Comparison of ENCODE assay signal across 8 cellular contexts in the genomic region with DNA sequence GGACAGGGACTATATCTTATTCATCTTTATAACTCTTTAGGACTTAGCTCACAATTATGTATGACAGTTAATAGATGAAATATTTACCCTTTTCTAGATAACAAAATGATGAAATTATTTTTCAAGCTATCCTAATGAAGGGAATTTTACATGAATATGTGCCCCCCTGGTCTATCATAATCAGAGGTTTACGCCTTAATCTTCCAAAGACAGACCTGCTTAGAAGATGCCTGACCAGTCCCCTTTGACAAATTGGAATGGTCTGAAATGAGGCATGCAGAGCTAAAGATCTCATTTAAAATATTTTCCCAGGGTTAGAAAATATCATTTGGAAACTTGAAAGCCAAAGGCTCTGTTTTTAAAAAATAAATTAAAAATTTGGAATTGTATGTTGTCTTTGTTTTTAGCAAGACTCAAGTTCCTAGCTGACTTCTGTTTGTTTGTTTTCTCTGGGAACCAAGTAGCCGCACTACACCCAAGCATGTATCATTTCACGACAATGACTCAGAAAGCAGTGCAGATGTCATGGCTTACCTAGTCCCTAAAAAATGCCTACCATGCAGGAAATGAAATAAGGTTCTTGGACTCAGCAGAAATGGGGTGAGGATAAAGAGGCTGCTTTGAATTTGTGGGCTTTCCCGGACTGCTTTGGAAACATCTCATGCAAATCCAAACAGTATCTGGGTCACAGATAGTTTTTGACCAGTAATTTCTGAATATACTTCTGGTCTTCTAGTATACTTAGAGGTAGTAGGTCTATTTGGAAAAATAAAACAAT.
DNase-seq lines count a peak whose midpoint lies in the region; ATAC-seq and TF ChIP-seq lines count a peak whose summit lies in the region.

No MANE protein-coding gene starts in this region.

- no peaks in the 10 kb centered on the region for H3K4me1 ChIP-seq in CD8-positive, alpha-beta memory T cell (ENCODE audit: insufficient read depth, low read length)
- H3K4me1 ChIP-seq in lower lobe of right lung = peaks cover 5% of the 10 kb centered on the region

- no peaks in the 10 kb centered on the region for H3K27me3 ChIP-seq in CD8-positive, alpha-beta memory T cell (ENCODE audit: insufficient read depth, low read length, poor library complexity, severe bottlenecking)
- no peaks in the 10 kb centered on the region for H3K27me3 ChIP-seq in lower lobe of right lung (ENCODE audit: low read depth)

- TF ChIP-seq CTCF in lower lobe of right lung (IDR thresholded peaks at IDR 0.05) = no peak

- H3K9me3 Mint-ChIP-seq in CD8-positive, alpha-beta memory T cell = no peaks in the 10 kb centered on the region
- no peaks in the 10 kb centered on the region for H3K9me3 Mint-ChIP-seq in activated naive CD8-positive, alpha-beta T cell treated with anti-CD3 and anti-CD28 coated beads for 36 hours

- no peaks in the 10 kb centered on the region for H3K9me3 ChIP-seq in CD8-positive, alpha-beta memory T cell (ENCODE audit: low read length)
- H3K9me3 ChIP-seq in lower lobe of right lung = no peaks in the 10 kb centered on the region

- DNase-seq in CD8-positive, alpha-beta memory T cell = no peak
- peak; percentile 13 for DNase-seq in activated naive CD8-positive, alpha-beta T cell treated with anti-CD3 and anti-CD28 coated beads for 36 hours
- no peak for DNase-seq in lower lobe of right lung
- DNase-seq in NCI-H1417 (lab: John Stamatoyannopoulos, UW) = no peak
- no peak for DNase-seq in C1 segment of cervical spinal cord (lab: John Stamatoyannopoulos, UW)
- DNase-seq in NCI-H1048 (lab: John Stamatoyannopoulos, UW) = no peak

- no peak overlapping the region for H3K4me3 Mint-ChIP-seq in CD8-positive, alpha-beta memory T cell
- H3K4me3 Mint-ChIP-seq in activated naive CD8-positive, alpha-beta T cell treated with anti-CD3 and anti-CD28 coated beads for 36 hours = no peak overlapping the region

- H3K27me3 Mint-ChIP-seq in CD8-positive, alpha-beta memory T cell = no peaks in the 10 kb centered on the region
- no peaks in the 10 kb centered on the region for H3K27me3 Mint-ChIP-seq in activated naive CD8-positive, alpha-beta T cell treated with anti-CD3 and anti-CD28 coated beads for 36 hours

- CTCF ChIA-PET in CD8-positive, alpha-beta memory T cell (lab: Charles Lee) = no interaction called here

- intact Hi-C loops in lower lobe of right lung (cut with DNase I) = no loop called here

- H3K36me3 Mint-ChIP-seq in CD8-positive, alpha-beta memory T cell = no peaks in the 10 kb centered on the region
- no peaks in the 10 kb centered on the region for H3K36me3 Mint-ChIP-seq in activated naive CD8-positive, alpha-beta T cell treated with anti-CD3 and anti-CD28 coated beads for 36 hours

- H3K36me3 ChIP-seq in CD8-positive, alpha-beta memory T cell (ENCODE audit: insufficient read depth, low read length) = no peaks in the 10 kb centered on the region
- no peaks in the 10 kb centered on the region for H3K36me3 ChIP-seq in lower lobe of right lung

- H3K4me3 ChIP-seq in CD8-positive, alpha-beta memory T cell (ENCODE audit: low read length) = no peak overlapping the region
- no peak overlapping the region for H3K4me3 ChIP-seq in lower lobe of right lung

- POLR2A ChIA-PET in CD8-positive, alpha-beta memory T cell (lab: Charles Lee) = no interaction called here

- H3K27ac ChIP-seq in CD8-positive, alpha-beta memory T cell (ENCODE audit: low read depth, low read length) = peak overlapping the region; percentile 32
- H3K27ac ChIP-seq in lower lobe of right lung = no peak overlapping the region

- no peak overlapping the region for H3K27ac Mint-ChIP-seq in CD8-positive, alpha-beta memory T cell
- H3K27ac Mint-ChIP-seq in activated naive CD8-positive, alpha-beta T cell treated with anti-CD3 and anti-CD28 coated beads for 36 hours = peak overlapping the region; percentile 65

- ATAC-seq in GM19397 (IDR thresholded peaks at IDR 0.05; ENCODE audit: unreplicated experiment) = peak; percentile 62
- peak; percentile 91 for ATAC-seq in HG03378 (IDR thresholded peaks at IDR 0.05; ENCODE audit: unreplicated experiment)
- peak; percentile 63 to 88 for ATAC-seq in lower lobe of right lung

- peaks cover 0 to 9% (median 0%) of the 10 kb centered on the region in 3 donors for H3K4me1 Mint-ChIP-seq in CD8-positive, alpha-beta memory T cell
- H3K4me1 Mint-ChIP-seq in activated naive CD8-positive, alpha-beta T cell treated with anti-CD3 and anti-CD28 coated beads for 36 hours = peaks cover 20% of the 10 kb centered on the region
